8 cellular contexts compared by ENCODE assay signal in the genomic region with DNA sequence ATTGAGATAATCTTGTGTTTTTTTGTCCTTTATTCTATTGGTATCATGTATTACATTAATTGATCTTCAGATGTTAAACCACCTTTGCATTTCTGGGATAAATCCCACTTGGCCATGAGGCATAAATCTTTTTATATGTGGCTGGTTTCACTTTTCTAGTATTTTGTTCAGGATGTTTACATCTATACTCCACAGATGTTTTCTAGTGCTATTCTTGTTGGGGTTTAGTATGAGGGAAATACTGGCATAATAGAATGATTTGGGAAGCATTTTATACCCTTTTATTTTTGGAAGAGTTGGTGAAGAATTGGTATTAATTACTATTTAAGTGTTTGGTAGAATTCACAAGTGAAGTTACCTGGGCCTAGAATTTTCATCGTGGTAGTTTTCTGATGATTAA.
"Had no signal": no experiment of that assay in that cellular context is flagged by ENCODE, and none has a peak within 500 bp of the region (broad histone marks: within the 10 kb centered on the region; RNA-seq: fewer than 3 reads in every experiment).

No MANE protein-coding gene starts in this region.

- ATAC-seq: GM12878 had no signal

- H3K4me3 ChIP-seq: GM12878 had no signal

- FAIRE-seq: G401.6, GM12878, GM12891, GM12892, GM18507, GM19239 had no signal

- DNase-seq: GDM1, GF-D8 had no signal
